ENCODE assay signal across 1 cellular context in genomic region chr15:81323944-81324881, GRCh38.
A peak's percentile ranks its signal among the peaks of the same experiment; 100 is the strongest.
TF ChIP-seq lines count a peak whose summit lies in the region.

Gene STARD5 (minus strand): TSS chr15:81324141. CDS start chr15:81324099, 42 bp downstream.

TF ChIP-seq in HepG2, 621 proteins besides CTCF, POLR2A, EP300 and RAD21 (continued from another document and continues in another):
- TF ChIP-seq IRF9 (CRISPR knock-in tag; IDR thresholded peaks at IDR 0.05; ENCODE audit: borderline replicate concordance) (no peak), ZNF33A (CRISPR knock-in tag; IDR thresholded peaks at IDR 0.05; ENCODE audit: borderline replicate concordance) (no peak), SRY (CRISPR knock-in tag; IDR thresholded peaks at IDR 0.05) (peak; percentile 76; the same call in 1 of the 2 replicates), EED (CRISPR knock-in tag; IDR thresholded peaks at IDR 0.05) (no peak), ZNF235 (CRISPR knock-in tag; IDR thresholded peaks at IDR 0.05; ENCODE audit: borderline replicate concordance) (no peak), ZIK1 (CRISPR knock-in tag; IDR thresholded peaks at IDR 0.05; ENCODE audit: borderline replicate concordance, low read depth) (no peak), POGZ (CRISPR knock-in tag; IDR thresholded peaks at IDR 0.05) (peak; percentile 70; the same call in 1 of the 2 replicates), ZBTB1 (CRISPR knock-in tag; IDR thresholded peaks at IDR 0.05; ENCODE audit: borderline replicate concordance) (no peak), NPAS2 (CRISPR knock-in tag; IDR thresholded peaks at IDR 0.05; ENCODE audit: borderline replicate concordance) (no peak), CREM (IDR thresholded peaks at IDR 0.05) (peak; percentile 62), CREM (CRISPR knock-in tag; IDR thresholded peaks at IDR 0.05) (no peak), HBP1 (CRISPR knock-in tag; IDR thresholded peaks at IDR 0.05; ENCODE audit: low read depth) (no peak), HOXD1 (CRISPR knock-in tag; IDR thresholded peaks at IDR 0.05) (no peak; the same call in 1 of the 2 replicates), ZNF501 (CRISPR knock-in tag; IDR thresholded peaks at IDR 0.05) (peak; percentile 77), SAFB2 (CRISPR knock-in tag; IDR thresholded peaks at IDR 0.05; ENCODE audit: borderline replicate concordance, low read depth) (no peak), GATAD2A (CRISPR knock-in tag; IDR thresholded peaks at IDR 0.05) (no peak), ZBTB4 (CRISPR knock-in tag; IDR thresholded peaks at IDR 0.05; ENCODE audit: borderline replicate concordance) (no peak), ZXDC (CRISPR knock-in tag; IDR thresholded peaks at IDR 0.05) (no peak), HOXA7 (CRISPR knock-in tag; IDR thresholded peaks at IDR 0.05) (no peak), HOXA9 (CRISPR knock-in tag; IDR thresholded peaks at IDR 0.05; ENCODE audit: borderline replicate concordance) (0 out of 2 replicates have a peak, but pooled peaks have one; percentile 23), ATF5 (CRISPR knock-in tag; IDR thresholded peaks at IDR 0.05; ENCODE audit: low read depth) (no peak), SETDB1 (CRISPR knock-in tag; IDR thresholded peaks at IDR 0.05; ENCODE audit: borderline replicate concordance) (no peak), RARG (CRISPR knock-in tag; IDR thresholded peaks at IDR 0.05; ENCODE audit: low read depth) (no peak), HNRNPLL (IDR thresholded peaks at IDR 0.05; ENCODE audit: low read depth, low read length, poor library complexity, severe bottlenecking) (peak; percentile 73), NFYB (CRISPR knock-in tag; IDR thresholded peaks at IDR 0.05) (peak; percentile 93), ETV6 (CRISPR knock-in tag; conservative IDR thresholded peaks at IDR 0.05) (no peak), ZNF20 (CRISPR knock-in tag; IDR thresholded peaks at IDR 0.05) (no peak), KIAA2018 (CRISPR knock-in tag; IDR thresholded peaks at IDR 0.05; ENCODE audit: borderline replicate concordance) (no peak), ZNF570 (CRISPR knock-in tag; IDR thresholded peaks at IDR 0.05; ENCODE audit: borderline replicate concordance) (no peak), ELF1 (CRISPR knock-in tag; IDR thresholded peaks at IDR 0.05) (no peak), RFXANK (CRISPR knock-in tag; IDR thresholded peaks at IDR 0.05) (no peak), BCL3 (CRISPR knock-in tag; IDR thresholded peaks at IDR 0.05) (peak; percentile 39; the same call in 1 of the 2 replicates), USF2 (IDR thresholded peaks at IDR 0.05; ENCODE audit: low read depth, low read length) (no peak), USF2 (CRISPR knock-in tag; IDR thresholded peaks at IDR 0.05; ENCODE audit: borderline replicate concordance) (no peak; the same call in 1 of the 2 replicates), ZNF790 (CRISPR knock-in tag; IDR thresholded peaks at IDR 0.05; ENCODE audit: borderline replicate concordance) (no peak), ZFY (CRISPR knock-in tag; IDR thresholded peaks at IDR 0.05) (peak; percentile 33), MTA1 (CRISPR knock-in tag; IDR thresholded peaks at IDR 0.05; ENCODE audit: borderline replicate concordance) (no peak), MATR3 (CRISPR knock-in tag; IDR thresholded peaks at IDR 0.05) (no peak), ZNF619 (CRISPR knock-in tag; IDR thresholded peaks at IDR 0.05) (no peak), NBN (conservative IDR thresholded peaks at IDR 0.05) (no peak), AGO2 (optimal IDR thresholded peaks at IDR 0.05; ENCODE audit: low read depth, low read length) (no peak), HMG20B (CRISPR knock-in tag; conservative IDR thresholded peaks at IDR 0.05) (no peak), DR1 (CRISPR knock-in tag; IDR thresholded peaks at IDR 0.05) (peak; percentile 87), POLR2AphosphoS2 (IDR thresholded peaks at IDR 0.05; ENCODE audit: low read depth, low read length) (0 out of 2 replicates have a peak, but pooled peaks have one; percentile 53), HNRNPH1 (optimal IDR thresholded peaks at IDR 0.05; ENCODE audit: low read depth, low read length) (no peak), ZNF354B (CRISPR knock-in tag; IDR thresholded peaks at IDR 0.05) (no peak)
